ENCODE assay signal across 1 cellular context in the genomic region with DNA sequence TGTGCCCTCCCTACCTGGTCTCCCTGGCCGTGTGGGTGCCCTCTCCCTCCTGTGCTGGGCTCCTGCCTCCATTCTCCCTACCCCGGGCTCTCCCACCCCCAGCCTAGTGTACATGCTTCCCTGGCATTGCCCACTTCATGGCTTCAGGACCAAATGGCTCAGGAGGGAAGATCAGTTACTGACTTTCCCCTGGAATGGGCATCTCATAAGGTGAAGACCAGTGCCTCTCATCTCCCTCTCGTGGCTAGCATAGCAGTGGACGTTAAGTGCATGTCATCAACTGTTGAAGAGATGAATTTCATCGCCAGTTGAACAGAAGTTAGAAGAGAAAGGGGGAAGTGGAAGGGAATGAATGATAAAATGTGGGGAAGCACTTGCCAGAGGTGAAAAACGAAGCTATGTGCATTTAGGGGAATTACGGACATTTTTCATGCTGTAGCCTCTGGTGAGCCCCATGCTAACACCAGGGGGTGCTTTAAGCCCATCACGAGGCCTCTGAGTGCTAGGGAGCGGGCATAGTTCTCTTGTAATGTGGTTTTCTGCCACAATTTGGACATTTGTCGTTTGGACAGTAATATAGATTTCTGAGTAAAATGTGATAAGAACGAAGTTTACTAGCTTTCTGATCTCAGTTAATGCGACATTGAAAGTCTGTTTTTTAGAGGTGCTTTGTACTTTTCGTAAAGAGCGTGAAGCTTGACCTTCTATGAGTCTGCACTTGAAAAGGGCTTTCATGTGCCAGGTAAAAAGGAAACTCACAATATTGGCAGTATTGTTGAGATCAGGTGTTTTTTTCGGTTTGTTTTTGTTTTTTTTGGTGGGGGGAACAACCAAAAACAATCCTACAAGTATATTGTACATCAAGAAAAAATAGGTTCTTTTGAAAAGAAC.
TF ChIP-seq lines count a peak whose summit lies in the region.

No MANE protein-coding gene starts in this region.

TF ChIP-seq in HepG2, 621 proteins besides CTCF, POLR2A, EP300 and RAD21 (continued from another document):
- TF ChIP-seq, protein P1, sequence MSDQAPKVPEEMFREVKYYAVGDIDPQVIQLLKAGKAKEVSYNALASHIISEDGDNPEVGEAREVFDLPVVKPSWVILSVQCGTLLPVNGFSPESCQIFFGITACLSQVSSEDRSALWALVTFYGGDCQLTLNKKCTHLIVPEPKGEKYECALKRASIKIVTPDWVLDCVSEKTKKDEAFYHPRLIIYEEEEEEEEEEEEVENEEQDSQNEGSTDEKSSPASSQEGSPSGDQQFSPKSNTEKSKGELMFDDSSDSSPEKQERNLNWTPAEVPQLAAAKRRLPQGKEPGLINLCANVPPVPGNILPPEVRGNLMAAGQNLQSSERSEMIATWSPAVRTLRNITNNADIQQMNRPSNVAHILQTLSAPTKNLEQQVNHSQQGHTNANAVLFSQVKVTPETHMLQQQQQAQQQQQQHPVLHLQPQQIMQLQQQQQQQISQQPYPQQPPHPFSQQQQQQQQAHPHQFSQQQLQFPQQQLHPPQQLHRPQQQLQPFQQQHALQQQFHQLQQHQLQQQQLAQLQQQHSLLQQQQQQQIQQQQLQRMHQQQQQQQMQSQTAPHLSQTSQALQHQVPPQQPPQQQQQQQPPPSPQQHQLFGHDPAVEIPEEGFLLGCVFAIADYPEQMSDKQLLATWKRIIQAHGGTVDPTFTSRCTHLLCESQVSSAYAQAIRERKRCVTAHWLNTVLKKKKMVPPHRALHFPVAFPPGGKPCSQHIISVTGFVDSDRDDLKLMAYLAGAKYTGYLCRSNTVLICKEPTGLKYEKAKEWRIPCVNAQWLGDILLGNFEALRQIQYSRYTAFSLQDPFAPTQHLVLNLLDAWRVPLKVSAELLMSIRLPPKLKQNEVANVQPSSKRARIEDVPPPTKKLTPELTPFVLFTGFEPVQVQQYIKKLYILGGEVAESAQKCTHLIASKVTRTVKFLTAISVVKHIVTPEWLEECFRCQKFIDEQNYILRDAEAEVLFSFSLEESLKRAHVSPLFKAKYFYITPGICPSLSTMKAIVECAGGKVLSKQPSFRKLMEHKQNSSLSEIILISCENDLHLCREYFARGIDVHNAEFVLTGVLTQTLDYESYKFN (CRISPR knock-in tag; conservative IDR thresholded peaks at IDR 0.05) = no peak
- TF ChIP-seq ZNF598 (CRISPR knock-in tag; IDR thresholded peaks at IDR 0.05; ENCODE audit: borderline replicate concordance) = no peak
- TF ChIP-seq SNAI1 (CRISPR knock-in tag; IDR thresholded peaks at IDR 0.05; ENCODE audit: borderline replicate concordance) = no peak
- no peak for TF ChIP-seq FOSL1 (CRISPR knock-in tag; IDR thresholded peaks at IDR 0.05; ENCODE audit: borderline replicate concordance)
- TF ChIP-seq MZF1 (CRISPR knock-in tag; IDR thresholded peaks at IDR 0.05; ENCODE audit: borderline replicate concordance) = no peak
- no peak for TF ChIP-seq LCORL (IDR thresholded peaks at IDR 0.05)
- TF ChIP-seq LCORL (CRISPR knock-in tag; IDR thresholded peaks at IDR 0.05) = peak; percentile 51
- TF ChIP-seq RFX1 (IDR thresholded peaks at IDR 0.05) = no peak
- no peak for TF ChIP-seq HDAC1 (CRISPR knock-in tag; IDR thresholded peaks at IDR 0.05)
- TF ChIP-seq, protein P2, sequence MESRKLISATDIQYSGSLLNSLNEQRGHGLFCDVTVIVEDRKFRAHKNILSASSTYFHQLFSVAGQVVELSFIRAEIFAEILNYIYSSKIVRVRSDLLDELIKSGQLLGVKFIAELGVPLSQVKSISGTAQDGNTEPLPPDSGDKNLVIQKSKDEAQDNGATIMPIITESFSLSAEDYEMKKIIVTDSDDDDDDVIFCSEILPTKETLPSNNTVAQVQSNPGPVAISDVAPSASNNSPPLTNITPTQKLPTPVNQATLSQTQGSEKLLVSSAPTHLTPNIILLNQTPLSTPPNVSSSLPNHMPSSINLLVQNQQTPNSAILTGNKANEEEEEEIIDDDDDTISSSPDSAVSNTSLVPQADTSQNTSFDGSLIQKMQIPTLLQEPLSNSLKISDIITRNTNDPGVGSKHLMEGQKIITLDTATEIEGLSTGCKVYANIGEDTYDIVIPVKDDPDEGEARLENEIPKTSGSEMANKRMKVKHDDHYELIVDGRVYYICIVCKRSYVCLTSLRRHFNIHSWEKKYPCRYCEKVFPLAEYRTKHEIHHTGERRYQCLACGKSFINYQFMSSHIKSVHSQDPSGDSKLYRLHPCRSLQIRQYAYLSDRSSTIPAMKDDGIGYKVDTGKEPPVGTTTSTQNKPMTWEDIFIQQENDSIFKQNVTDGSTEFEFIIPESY (CRISPR knock-in tag; IDR thresholded peaks at IDR 0.05) = no peak; the same call in 1 of the 2 replicates
- TF ChIP-seq, protein P3, sequence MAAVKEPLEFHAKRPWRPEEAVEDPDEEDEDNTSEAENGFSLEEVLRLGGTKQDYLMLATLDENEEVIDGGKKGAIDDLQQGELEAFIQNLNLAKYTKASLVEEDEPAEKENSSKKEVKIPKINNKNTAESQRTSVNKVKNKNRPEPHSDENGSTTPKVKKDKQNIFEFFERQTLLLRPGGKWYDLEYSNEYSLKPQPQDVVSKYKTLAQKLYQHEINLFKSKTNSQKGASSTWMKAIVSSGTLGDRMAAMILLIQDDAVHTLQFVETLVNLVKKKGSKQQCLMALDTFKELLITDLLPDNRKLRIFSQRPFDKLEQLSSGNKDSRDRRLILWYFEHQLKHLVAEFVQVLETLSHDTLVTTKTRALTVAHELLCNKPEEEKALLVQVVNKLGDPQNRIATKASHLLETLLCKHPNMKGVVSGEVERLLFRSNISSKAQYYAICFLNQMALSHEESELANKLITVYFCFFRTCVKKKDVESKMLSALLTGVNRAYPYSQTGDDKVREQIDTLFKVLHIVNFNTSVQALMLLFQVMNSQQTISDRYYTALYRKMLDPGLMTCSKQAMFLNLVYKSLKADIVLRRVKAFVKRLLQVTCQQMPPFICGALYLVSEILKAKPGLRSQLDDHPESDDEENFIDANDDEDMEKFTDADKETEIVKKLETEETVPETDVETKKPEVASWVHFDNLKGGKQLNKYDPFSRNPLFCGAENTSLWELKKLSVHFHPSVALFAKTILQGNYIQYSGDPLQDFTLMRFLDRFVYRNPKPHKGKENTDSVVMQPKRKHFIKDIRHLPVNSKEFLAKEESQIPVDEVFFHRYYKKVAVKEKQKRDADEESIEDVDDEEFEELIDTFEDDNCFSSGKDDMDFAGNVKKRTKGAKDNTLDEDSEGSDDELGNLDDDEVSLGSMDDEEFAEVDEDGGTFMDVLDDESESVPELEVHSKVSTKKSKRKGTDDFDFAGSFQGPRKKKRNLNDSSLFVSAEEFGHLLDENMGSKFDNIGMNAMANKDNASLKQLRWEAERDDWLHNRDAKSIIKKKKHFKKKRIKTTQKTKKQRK (IDR thresholded peaks at IDR 0.05; ENCODE audit: low read length) = no peak
- TF ChIP-seq, protein P4, sequence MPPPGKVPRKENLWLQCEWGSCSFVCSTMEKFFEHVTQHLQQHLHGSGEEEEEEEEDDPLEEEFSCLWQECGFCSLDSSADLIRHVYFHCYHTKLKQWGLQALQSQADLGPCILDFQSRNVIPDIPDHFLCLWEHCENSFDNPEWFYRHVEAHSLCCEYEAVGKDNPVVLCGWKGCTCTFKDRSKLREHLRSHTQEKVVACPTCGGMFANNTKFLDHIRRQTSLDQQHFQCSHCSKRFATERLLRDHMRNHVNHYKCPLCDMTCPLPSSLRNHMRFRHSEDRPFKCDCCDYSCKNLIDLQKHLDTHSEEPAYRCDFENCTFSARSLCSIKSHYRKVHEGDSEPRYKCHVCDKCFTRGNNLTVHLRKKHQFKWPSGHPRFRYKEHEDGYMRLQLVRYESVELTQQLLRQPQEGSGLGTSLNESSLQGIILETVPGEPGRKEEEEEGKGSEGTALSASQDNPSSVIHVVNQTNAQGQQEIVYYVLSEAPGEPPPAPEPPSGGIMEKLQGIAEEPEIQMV (CRISPR knock-in tag; IDR thresholded peaks at IDR 0.05; ENCODE audit: low read depth) = no peak
- no peak for TF ChIP-seq ADNP (CRISPR knock-in tag; IDR thresholded peaks at IDR 0.05)
- TF ChIP-seq, protein P5, sequence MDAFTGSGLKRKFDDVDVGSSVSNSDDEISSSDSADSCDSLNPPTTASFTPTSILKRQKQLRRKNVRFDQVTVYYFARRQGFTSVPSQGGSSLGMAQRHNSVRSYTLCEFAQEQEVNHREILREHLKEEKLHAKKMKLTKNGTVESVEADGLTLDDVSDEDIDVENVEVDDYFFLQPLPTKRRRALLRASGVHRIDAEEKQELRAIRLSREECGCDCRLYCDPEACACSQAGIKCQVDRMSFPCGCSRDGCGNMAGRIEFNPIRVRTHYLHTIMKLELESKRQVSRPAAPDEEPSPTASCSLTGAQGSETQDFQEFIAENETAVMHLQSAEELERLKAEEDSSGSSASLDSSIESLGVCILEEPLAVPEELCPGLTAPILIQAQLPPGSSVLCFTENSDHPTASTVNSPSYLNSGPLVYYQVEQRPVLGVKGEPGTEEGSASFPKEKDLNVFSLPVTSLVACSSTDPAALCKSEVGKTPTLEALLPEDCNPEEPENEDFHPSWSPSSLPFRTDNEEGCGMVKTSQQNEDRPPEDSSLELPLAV (CRISPR knock-in tag; conservative IDR thresholded peaks at IDR 0.05; ENCODE audit: low read depth) = no peak
- no peak for TF ChIP-seq NONO (IDR thresholded peaks at IDR 0.05)
- TF ChIP-seq NONO (CRISPR knock-in tag; conservative IDR thresholded peaks at IDR 0.05) = 0 out of 2 replicates have a peak, but pooled peaks have one; percentile 31
- peak; percentile 77; the same call in 1 of the 2 replicates for TF ChIP-seq GZF1 (CRISPR knock-in tag; IDR thresholded peaks at IDR 0.05)
- TF ChIP-seq, protein P6, sequence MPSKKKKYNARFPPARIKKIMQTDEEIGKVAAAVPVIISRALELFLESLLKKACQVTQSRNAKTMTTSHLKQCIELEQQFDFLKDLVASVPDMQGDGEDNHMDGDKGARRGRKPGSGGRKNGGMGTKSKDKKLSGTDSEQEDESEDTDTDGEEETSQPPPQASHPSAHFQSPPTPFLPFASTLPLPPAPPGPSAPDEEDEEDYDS (CRISPR knock-in tag; IDR thresholded peaks at IDR 0.05) = no peak
- TF ChIP-seq, protein P7, sequence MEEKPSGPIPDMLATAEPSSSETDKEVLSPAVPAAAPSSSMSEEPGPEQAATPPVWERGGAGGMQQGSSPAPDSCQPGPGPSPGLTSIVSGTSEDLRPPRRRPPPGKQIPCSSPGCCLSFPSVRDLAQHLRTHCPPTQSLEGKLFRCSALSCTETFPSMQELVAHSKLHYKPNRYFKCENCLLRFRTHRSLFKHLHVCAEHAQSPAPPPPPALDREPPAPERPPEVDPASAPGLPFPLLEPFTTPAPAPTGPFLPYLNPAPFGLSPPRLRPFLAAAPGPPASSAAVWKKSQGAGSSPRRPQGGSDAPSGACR (CRISPR knock-in tag; IDR thresholded peaks at IDR 0.05) = no peak
- no peak for TF ChIP-seq NRL (CRISPR knock-in tag; IDR thresholded peaks at IDR 0.05; ENCODE audit: borderline replicate concordance)
- TF ChIP-seq TBL1XR1 (IDR thresholded peaks at IDR 0.05; ENCODE audit: borderline replicate concordance, low read length, partially characterized antibody) = no peak
- TF ChIP-seq STAG1 (CRISPR knock-in tag; IDR thresholded peaks at IDR 0.05) = peak; percentile 99
- TF ChIP-seq, protein P8, sequence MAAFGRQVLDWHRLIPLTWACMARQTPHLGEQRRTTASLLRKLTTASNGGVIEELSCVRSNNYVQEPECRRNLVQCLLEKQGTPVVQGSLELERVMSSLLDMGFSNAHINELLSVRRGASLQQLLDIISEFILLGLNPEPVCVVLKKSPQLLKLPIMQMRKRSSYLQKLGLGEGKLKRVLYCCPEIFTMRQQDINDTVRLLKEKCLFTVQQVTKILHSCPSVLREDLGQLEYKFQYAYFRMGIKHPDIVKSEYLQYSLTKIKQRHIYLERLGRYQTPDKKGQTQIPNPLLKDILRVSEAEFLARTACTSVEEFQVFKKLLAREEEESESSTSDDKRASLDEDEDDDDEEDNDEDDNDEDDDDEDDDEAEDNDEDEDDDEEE (CRISPR knock-in tag; IDR thresholded peaks at IDR 0.05) = no peak
- TF ChIP-seq, protein P9, sequence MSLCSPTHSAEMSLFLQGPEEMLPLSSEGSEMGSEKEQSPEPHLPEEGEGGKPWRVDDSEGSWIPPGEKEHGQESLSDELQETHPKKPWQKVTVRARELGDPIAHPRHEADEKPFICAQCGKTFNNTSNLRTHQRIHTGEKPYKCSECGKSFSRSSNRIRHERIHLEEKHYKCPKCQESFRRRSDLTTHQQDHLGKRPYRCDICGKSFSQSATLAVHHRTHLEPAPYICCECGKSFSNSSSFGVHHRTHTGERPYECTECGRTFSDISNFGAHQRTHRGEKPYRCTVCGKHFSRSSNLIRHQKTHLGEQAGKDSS (CRISPR knock-in tag; IDR thresholded peaks at IDR 0.05; ENCODE audit: borderline replicate concordance, low read depth) = no peak; the same call in 1 of the 2 replicates
- no peak for TF ChIP-seq GLI4 (CRISPR knock-in tag; IDR thresholded peaks at IDR 0.05; ENCODE audit: borderline replicate concordance)
- TF ChIP-seq, protein P10, sequence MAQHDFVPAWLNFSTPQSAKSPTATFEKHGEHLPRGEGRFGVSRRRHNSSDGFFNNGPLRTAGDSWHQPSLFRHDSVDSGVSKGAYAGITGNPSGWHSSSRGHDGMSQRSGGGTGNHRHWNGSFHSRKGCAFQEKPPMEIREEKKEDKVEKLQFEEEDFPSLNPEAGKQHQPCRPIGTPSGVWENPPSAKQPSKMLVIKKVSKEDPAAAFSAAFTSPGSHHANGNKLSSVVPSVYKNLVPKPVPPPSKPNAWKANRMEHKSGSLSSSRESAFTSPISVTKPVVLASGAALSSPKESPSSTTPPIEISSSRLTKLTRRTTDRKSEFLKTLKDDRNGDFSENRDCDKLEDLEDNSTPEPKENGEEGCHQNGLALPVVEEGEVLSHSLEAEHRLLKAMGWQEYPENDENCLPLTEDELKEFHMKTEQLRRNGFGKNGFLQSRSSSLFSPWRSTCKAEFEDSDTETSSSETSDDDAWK (CRISPR knock-in tag; IDR thresholded peaks at IDR 0.05) = no peak
- TF ChIP-seq ZBTB7B (CRISPR knock-in tag; IDR thresholded peaks at IDR 0.05) = peak; percentile 30; the same call in 1 of the 2 replicates
- TF ChIP-seq PAX8 (CRISPR knock-in tag; IDR thresholded peaks at IDR 0.05; ENCODE audit: borderline replicate concordance) = no peak
- TF ChIP-seq ZNF329 (CRISPR knock-in tag; IDR thresholded peaks at IDR 0.05; ENCODE audit: low read depth) = no peak
- TF ChIP-seq DR1 (CRISPR knock-in tag; IDR thresholded peaks at IDR 0.05) = no peak
- no peak for TF ChIP-seq MTF2 (CRISPR knock-in tag; IDR thresholded peaks at IDR 0.05; ENCODE audit: borderline replicate concordance)
